ENCODE assay signal across 12 cellular contexts in genomic region chr18:22223961-22224322, GRCh38. TPM values are rescaled to one million over a fixed set of nuclear protein-coding genes. Genes with fewer than 3 reads are reported as not detected.
DNase-seq lines count a peak whose midpoint lies in the region; ATAC-seq and TF ChIP-seq lines count a peak whose summit lies in the region.
"Had no signal": no experiment of that assay in that cellular context is flagged by ENCODE, and none has a peak within 500 bp of the region (broad histone marks: within the 10 kb centered on the region; RNA-seq: fewer than 3 reads in every experiment).

No MANE protein-coding gene starts in this region.

- DNase-seq in right cardiac atrium (no peak), left cardiac atrium (no peak), RWPE1 (ENCODE audit: low spot score) (no peak), left colon (no peak), uterus (no peak), superior temporal gyrus (ENCODE audit: extremely low spot score) (no peak)
- DNase-seq in T-helper 2 cell treated with Interferon-gamma antibody and Interleukin-4, amounts not matched to agents 5 μg/mL and 100 μg/mL, for 36 hours (ENCODE audit: low spot score), result no peak
- DNase-seq: KBM-7, NCI-H1694, NCI-H2227 treated with DMSO at 0.1 percent for 48 hours had no signal

- H3K27ac Mint-ChIP-seq in T-helper 2 cell treated with Interferon-gamma antibody and Interleukin-4, amounts not matched to agents 5 μg/mL and 100 μg/mL, for 36 hours, result no peak overlapping the region

- CTCF ChIA-PET in RWPE1 (lab: Yijun Ruan, JAX), result interaction anchor here (0.6 to 0.7 kb wide), 2 partner anchors 20 to 859 kb away, joined by 3 read pairs; no protein-coding TSS in a partner anchor

- H3K27me3 ChIP-seq in right cardiac atrium (ENCODE audit: control insufficient read depth, insufficient read depth), result no peaks in the 10 kb centered on the region
- no peaks in the 10 kb centered on the region for H3K27me3 ChIP-seq in uterus

- POLR2A ChIA-PET in RWPE1 (lab: Yijun Ruan, JAX; ENCODE audit: low non-redundant PET), result no interaction called here

- H3K9me3 Mint-ChIP-seq in T-helper 2 cell treated with Interferon-gamma antibody and Interleukin-4, amounts not matched to agents 5 μg/mL and 100 μg/mL, for 36 hours, result no peaks in the 10 kb centered on the region

- no peaks in the 10 kb centered on the region for H3K4me1 Mint-ChIP-seq in T-helper 2 cell treated with Interferon-gamma antibody and Interleukin-4, amounts not matched to agents 5 μg/mL and 100 μg/mL, for 36 hours (ENCODE audit: low read depth)

- no peak overlapping the region for H3K27ac ChIP-seq in right cardiac atrium (ENCODE audit: low read length)
- peak overlapping the region; percentile 67 for H3K27ac ChIP-seq in RWPE1
- H3K27ac ChIP-seq in uterus, result peak overlapping the region; percentile 44 to 69
- H3K27ac ChIP-seq: C4-2B had no signal

- no peaks in the 10 kb centered on the region for H3K36me3 ChIP-seq in uterus

- intact Hi-C loops in right cardiac atrium (cut with DNase I) (no loop called here), left cardiac atrium (cut with DNase I) (loop anchor here in 1 of 2 donors (5.0 kb wide), 1 partner anchor 33 kb away; no protein-coding TSS in a partner anchor), left colon (cut with DNase I, micrococcal nuclease) (no loop called here), uterus (cut with DNase I; ENCODE audit: low total_unique reads) (no loop called here)

- H3K4me1 ChIP-seq in right cardiac atrium (ENCODE audit: control insufficient read depth, insufficient read depth, low read length) (no peaks in the 10 kb centered on the region), uterus (no peaks in the 10 kb centered on the region)

- TF ChIP-seq POLR2A in uterus (IDR thresholded peaks at IDR 0.05), result no peak

- ATAC-seq in right cardiac atrium, result peak; percentile 8 to 20
- ATAC-seq in left cardiac atrium, result no peak
- peak; percentile 78 for ATAC-seq in left colon
- no peak for ATAC-seq in GM18868 (IDR thresholded peaks at IDR 0.05; ENCODE audit: unreplicated experiment)

- TF ChIP-seq CTCF in RWPE1 (conservative IDR thresholded peaks at IDR 0.05; ENCODE audit: low read depth), result no peak
- TF ChIP-seq CTCF in uterus (IDR thresholded peaks at IDR 0.05), result no peak

- H3K9me3 ChIP-seq in right cardiac atrium (ENCODE audit: control insufficient read depth, low read length) (no peaks in the 10 kb centered on the region), uterus (no peaks in the 10 kb centered on the region)

- H3K27me3 Mint-ChIP-seq in T-helper 2 cell treated with Interferon-gamma antibody and Interleukin-4, amounts not matched to agents 5 μg/mL and 100 μg/mL, for 36 hours (ENCODE audit: low read depth), result no peaks in the 10 kb centered on the region

- no peak overlapping the region for H3K4me3 ChIP-seq in right cardiac atrium (ENCODE audit: low read length)
- no peak overlapping the region for H3K4me3 ChIP-seq in uterus

- no peaks in the 10 kb centered on the region for H3K36me3 Mint-ChIP-seq in T-helper 2 cell treated with Interferon-gamma antibody and Interleukin-4, amounts not matched to agents 5 μg/mL and 100 μg/mL, for 36 hours (ENCODE audit: low read depth)

- 81% methylated on average over 1 of the region's 1 CpG for WGBS in right cardiac atrium

- no peak overlapping the region for H3K4me3 Mint-ChIP-seq in T-helper 2 cell treated with Interferon-gamma antibody and Interleukin-4, amounts not matched to agents 5 μg/mL and 100 μg/mL, for 36 hours

RNA-seq across cellular contexts. Expression of gene GATA6, which starts 54.6 kb away (rescaled TPM):
- total RNA-seq in right cardiac atrium (10 to 100 TPM; 63.2 to 85.8 (median 77.9) TPM), left cardiac atrium (10 to 100 TPM; 43.9 to 59.6 TPM), left colon (10 to 100 TPM; 46.1 to 57.8 TPM), uterus (10 to 100 TPM; 28.2 to 59.6 (median 39.5) TPM)
- polyA plus RNA-seq in right cardiac atrium, result 52.4 TPM

Comparison
In these comparisons a context has a peak if more than half of its experiments do, and no peak if none do; other contexts are left out.
1. ATAC-seq: peak in right cardiac atrium (2 of 2) and left colon (single experiment); none in left cardiac atrium (0 of 2) and GM18868 (single experiment).